ENCODE assay signal across 12 cellular contexts in the genomic region with DNA sequence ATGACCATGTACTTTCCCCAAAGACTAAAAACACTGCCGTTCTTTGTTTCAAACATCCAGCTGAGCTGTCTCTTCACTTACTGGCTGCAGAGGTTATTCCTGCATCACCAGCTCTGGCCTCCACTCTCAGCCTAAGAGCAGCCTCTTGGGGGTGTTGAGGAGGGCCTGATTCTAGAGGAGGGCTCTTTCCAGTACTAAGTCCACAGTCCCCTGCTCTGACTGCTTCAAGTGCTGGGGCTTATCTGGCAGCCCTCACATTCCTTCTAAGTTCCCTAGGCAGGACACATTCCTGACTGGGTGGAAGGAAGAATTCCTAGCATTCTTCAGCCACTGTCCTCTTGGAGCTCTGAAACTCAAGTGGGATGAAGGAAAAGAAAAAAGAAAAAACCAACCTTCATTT. TPM values are rescaled to one million over a fixed set of nuclear protein-coding genes. Genes with fewer than 3 reads are reported as not detected.
A peak's percentile ranks its signal among the peaks of the same experiment; 100 is the strongest.
DNase-seq lines count a peak whose midpoint lies in the region; ATAC-seq and TF ChIP-seq lines count a peak whose summit lies in the region.
"Had no signal": no experiment of that assay in that cellular context is flagged by ENCODE, and none has a peak within 500 bp of the region (broad histone marks: within the 10 kb centered on the region; RNA-seq: fewer than 3 reads in every experiment).

No MANE protein-coding gene starts in this region.

- no peaks in the 10 kb centered on the region for H3K36me3 ChIP-seq in breast epithelium
- no peaks in the 10 kb centered on the region for H3K36me3 ChIP-seq in tibial nerve

- no peaks in the 10 kb centered on the region for H3K27me3 ChIP-seq in breast epithelium
- H3K27me3 ChIP-seq in tibial nerve: no peaks in the 10 kb centered on the region

- no peak for TF ChIP-seq EP300 in tibial nerve (IDR thresholded peaks at IDR 0.05)

- intact Hi-C loops in breast epithelium (cut with DNase I; ENCODE audit: low total_unique reads): no loop called here

- no peaks in the 10 kb centered on the region for H3K9me3 ChIP-seq in breast epithelium
- no peaks in the 10 kb centered on the region for H3K9me3 ChIP-seq in tibial nerve

- ATAC-seq in HG03095 (IDR thresholded peaks at IDR 0.05; ENCODE audit: unreplicated experiment): no peak
- ATAC-seq: effector memory CD8-positive, alpha-beta T cell had no signal

- POLR2A ChIA-PET in GM10248 (lab: Yijun Ruan, JAX): no interaction called here

- TF ChIP-seq POLR2A in breast epithelium (IDR thresholded peaks at IDR 0.05) (no peak), tibial nerve (IDR thresholded peaks at IDR 0.05) (no peak)

- no peak for TF ChIP-seq CTCF in breast epithelium (IDR thresholded peaks at IDR 0.05)
- no peak for TF ChIP-seq CTCF in tibial nerve (IDR thresholded peaks at IDR 0.05)
- no peak for TF ChIP-seq CTCF in GM10248 (IDR thresholded peaks at IDR 0.05; ENCODE audit: control extremely low read depth, extremely low read depth, low read depth, missing control alignments)

- H3K4me3 ChIP-seq in breast epithelium (no peak overlapping the region), tibial nerve (no peak overlapping the region)

- WGBS in tibial nerve, 2 donors: 8 to 28% methylated on average over 1 of the region's 1 CpG

- H3K27ac ChIP-seq in breast epithelium (peak overlapping the region; percentile 17 to 40), tibial nerve (peak overlapping the region in 3 of 4 donors; percentile 16 to 76 (median 72))

- H3K4me1 ChIP-seq in breast epithelium (peaks cover 0 to 4% of the 10 kb centered on the region in 2 donors), tibial nerve (peaks cover 0 to 41% (median 2%) of the 10 kb centered on the region in 4 donors)

- DNase-seq in HS-27A (ENCODE audit: low read depth) (peak; percentile 73), breast epithelium (ENCODE audit: low spot score in 2 of 2) (no peak), islet precursor cell (peak; percentile 96), tibial nerve (ENCODE audit: low spot score in 2 of 2) (no peak), GM10248 (ENCODE audit: extremely low spot score) (no peak), superior temporal gyrus (ENCODE audit: extremely low spot score) (no peak)
- DNase-seq in stimulated activated CD4-positive, alpha-beta T cell treated with anti-CD3 and anti-CD28 coated beads, Interleukin-4, amount 100 ng/mL, for 24 hours: no peak
- DNase-seq: effector memory CD8-positive, alpha-beta T cell; naive B cell; NCI-H1930; T-helper 1 cell had no signal

- CTCF ChIA-PET in GM10248 (lab: Yijun Ruan, JAX): interaction anchor here (1.1 kb wide), 1 partner anchor 8 kb away, joined by 3 read pairs; no protein-coding TSS in a partner anchor

RNA-seq across cellular contexts. Expression of a gene that starts 32.9 kb away (rescaled TPM):
- total RNA-seq in breast epithelium (100 to 1,000 TPM in 1 of 3 donors, 10 to 100 TPM in 2; 65.9 to 118 (median 87.2) TPM), tibial nerve (100 to 1,000 TPM; 195 to 367 (median 212) TPM)

Comparison
In these comparisons a context has a peak if more than half of its experiments do, and no peak if none do; other contexts are left out.
1. DNase-seq: peak in HS-27A (single experiment) and islet precursor cell (single experiment); none in breast epithelium (0 of 2), tibial nerve (0 of 2), GM10248 (single experiment), superior temporal gyrus (single experiment) and stimulated activated CD4-positive, alpha-beta T cell treated with anti-CD3 and anti-CD28 coated beads, Interleukin-4, amount 100 ng/mL, for 24 hours (single experiment).